9 cellular contexts compared by ENCODE assay signal in the genomic region with DNA sequence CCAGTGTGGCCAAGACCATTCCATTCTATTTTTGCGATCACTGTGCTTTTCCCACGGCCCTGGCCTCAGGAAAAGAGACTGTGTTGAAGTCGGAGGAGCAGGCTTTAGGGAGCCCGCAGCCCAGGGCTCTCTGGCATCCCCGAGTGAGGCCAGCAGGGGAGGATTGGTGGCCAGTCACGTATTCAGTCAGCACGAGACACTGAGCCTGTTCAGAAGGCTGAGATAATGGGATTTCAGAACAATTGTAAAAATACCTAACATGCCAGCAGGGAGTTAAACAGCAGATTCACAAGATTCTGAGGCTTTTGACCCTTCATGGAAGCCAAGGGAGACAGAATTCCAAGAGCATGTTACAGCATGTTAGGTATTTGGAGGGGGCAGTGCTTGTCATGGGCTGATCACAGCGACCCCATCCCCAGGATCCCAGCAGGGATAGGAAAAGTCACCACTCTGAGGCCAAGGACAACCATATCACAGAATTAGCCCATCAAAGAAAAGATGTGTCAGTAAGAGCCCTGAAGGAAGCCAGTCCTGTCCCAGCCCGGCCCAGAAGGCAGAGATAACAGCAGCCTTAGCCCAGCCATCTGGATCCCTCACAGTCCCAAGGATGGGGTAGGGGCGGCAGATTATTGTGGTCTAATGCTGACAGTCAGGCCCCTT. TPM values are rescaled to one million over a fixed set of nuclear protein-coding genes. Genes with fewer than 3 reads are reported as not detected.
DNase-seq lines count a peak whose midpoint lies in the region; ATAC-seq and TF ChIP-seq lines count a peak whose summit lies in the region.
"Had no signal": no experiment of that assay in that cellular context is flagged by ENCODE, and none has a peak within 500 bp of the region (broad histone marks: within the 10 kb centered on the region; RNA-seq: fewer than 3 reads in every experiment).

No MANE protein-coding gene starts in this region.

- no peaks in the 10 kb centered on the region for H3K4me1 ChIP-seq in CD8-positive, alpha-beta memory T cell (ENCODE audit: insufficient read depth, low read length)

- H3K4me1 Mint-ChIP-seq in osteocyte (ENCODE audit: unreplicated experiment): peaks cover 84% of the 10 kb centered on the region
- H3K4me1 Mint-ChIP-seq in CD8-positive, alpha-beta memory T cell: no peaks in the 10 kb centered on the region

- H3K9me3 Mint-ChIP-seq in osteocyte (ENCODE audit: unreplicated experiment): no peaks in the 10 kb centered on the region
- no peaks in the 10 kb centered on the region for H3K9me3 Mint-ChIP-seq in CD8-positive, alpha-beta memory T cell

- H3K9me3 ChIP-seq in CD8-positive, alpha-beta memory T cell (ENCODE audit: low read length): no peaks in the 10 kb centered on the region

- no peaks in the 10 kb centered on the region for H3K27me3 Mint-ChIP-seq in osteocyte (ENCODE audit: unreplicated experiment)
- H3K27me3 Mint-ChIP-seq in CD8-positive, alpha-beta memory T cell: peaks cover 6 to 9% of the 10 kb centered on the region in 2 donors

- H3K27me3 ChIP-seq in CD8-positive, alpha-beta memory T cell (ENCODE audit: insufficient read depth, low read length, poor library complexity, severe bottlenecking): peaks cover 5% of the 10 kb centered on the region

- H3K27ac Mint-ChIP-seq in osteocyte (ENCODE audit: unreplicated experiment): peak overlapping the region; percentile 95
- no peak overlapping the region for H3K27ac Mint-ChIP-seq in CD8-positive, alpha-beta memory T cell

- H3K4me3 Mint-ChIP-seq in osteocyte (ENCODE audit: unreplicated experiment): peak overlapping the region; percentile 24
- H3K4me3 Mint-ChIP-seq in CD8-positive, alpha-beta memory T cell: no peak overlapping the region

- TF ChIP-seq CTCF in AG09309 (IDR thresholded peaks at IDR 0.05; ENCODE audit: control insufficient read depth, insufficient read depth, low read depth, low read length, missing control alignments) (peak; percentile 58), epithelial cell of esophagus (IDR thresholded peaks at IDR 0.05; ENCODE audit: insufficient read depth, low read depth, low read length, missing control alignments) (peak; percentile 3), osteocyte (IDR thresholded peaks at IDR 0.05) (peak; percentile 22)

- POLR2A ChIA-PET in CD8-positive, alpha-beta memory T cell (lab: Charles Lee): no interaction called here

- CTCF ChIA-PET in CD8-positive, alpha-beta memory T cell (lab: Charles Lee): interaction anchor here (1.0 to 1.7 kb wide), 2 partner anchors 11 to 25 kb away, joined by 4 to 5 read pairs; no protein-coding TSS in a partner anchor

- H3K4me3 ChIP-seq in AG09309 (ENCODE audit: control insufficient read depth, low read depth, low read length) (no peak overlapping the region), epithelial cell of esophagus (ENCODE audit: low read length) (no peak overlapping the region)
- H3K4me3 ChIP-seq in CD8-positive, alpha-beta memory T cell (ENCODE audit: low read length): no peak overlapping the region

- no peaks in the 10 kb centered on the region for H3K36me3 Mint-ChIP-seq in osteocyte (ENCODE audit: unreplicated experiment)
- H3K36me3 Mint-ChIP-seq in CD8-positive, alpha-beta memory T cell: no peaks in the 10 kb centered on the region

- no peaks in the 10 kb centered on the region for H3K36me3 ChIP-seq in CD8-positive, alpha-beta memory T cell (ENCODE audit: insufficient read depth, low read length)

- ATAC-seq in HG02763 (IDR thresholded peaks at IDR 0.05; ENCODE audit: unreplicated experiment): no peak

- no peak overlapping the region for H3K27ac ChIP-seq in CD8-positive, alpha-beta memory T cell (ENCODE audit: low read depth, low read length)

- peak; percentile 90 for DNase-seq in AG09309 (ENCODE audit: low read depth)
- peak; percentile 13 for DNase-seq in NCI-H748 treated with DMSO at 0.1 percent for 48 hours (lab: John Stamatoyannopoulos, UW)
- no peak for DNase-seq in epithelial cell of esophagus (ENCODE audit: low read depth)
- peak; percentile 67 for DNase-seq in osteocyte (ENCODE audit: extremely low spot score, unreplicated experiment)
- DNase-seq in CD8-positive, alpha-beta memory T cell: no peak
- DNase-seq in NCI-H524 treated with DMSO at 0.1 percent for 48 hours (lab: John Stamatoyannopoulos, UW): no peak
- DNase-seq in NCI-H2107 treated with DMSO at 0.1 percent for 48 hours (lab: John Stamatoyannopoulos, UW; ENCODE audit: unreplicated experiment): no peak
- DNase-seq: NCI-H510A had no signal

RNA-seq across cellular contexts. Expression of gene AMOTL2, which starts 40.6 kb away (rescaled TPM):
- total RNA-seq in osteocyte: 195 and 199 TPM in 2 replicates
- total RNA-seq in CD8-positive, alpha-beta memory T cell: not detected
- 0.10 TPM for polyA plus RNA-seq in CD8-positive, alpha-beta memory T cell

Comparison
In these comparisons a context has a peak if more than half of its experiments do, and no peak if none do; other contexts are left out.
1. DNase-seq: peak in AG09309 (single experiment), NCI-H748 treated with DMSO at 0.1 percent for 48 hours (single experiment) and osteocyte (single experiment); none in epithelial cell of esophagus (single experiment), CD8-positive, alpha-beta memory T cell (0 of 5), NCI-H524 treated with DMSO at 0.1 percent for 48 hours (single experiment) and NCI-H2107 treated with DMSO at 0.1 percent for 48 hours (single experiment).
2. CTCF ChIP-seq: peak in every context shown above with its lines; median percentile 58 in AG09309; 22 in osteocyte; 3 in epithelial cell of esophagus.
3. RNA of gene AMOTL2, which starts 40.6 kb away (total RNA-seq): 195 to 199 TPM in osteocyte; not detected in CD8-positive, alpha-beta memory T cell; every median in the first group is over 100 times any median in the second.